11 cellular contexts compared by ENCODE assay signal in genomic region chr15:26771917-26772587, GRCh38. TPM values are rescaled to one million over a fixed set of nuclear protein-coding genes. Genes with fewer than 3 reads are reported as not detected.
A peak's percentile ranks its signal among the peaks of the same experiment; 100 is the strongest.
DNase-seq lines count a peak whose midpoint lies in the region; ATAC-seq lines count a peak whose summit lies in the region.
"Had no signal": no experiment of that assay in that cellular context is flagged by ENCODE, and none has a peak within 500 bp of the region (broad histone marks: within the 10 kb centered on the region; RNA-seq: fewer than 3 reads in every experiment).

No MANE protein-coding gene starts in this region.

- H3K9me3 ChIP-seq in HUES6 (ENCODE audit: control insufficient read depth, insufficient read depth, low read depth, low read length) (no peaks in the 10 kb centered on the region), iPS-18c (ENCODE audit: control insufficient read depth, insufficient read depth, low read length) (no peaks in the 10 kb centered on the region)
- H3K9me3 ChIP-seq: uterus had no signal

- no peaks in the 10 kb centered on the region for H3K4me1 Mint-ChIP-seq in stimulated activated naive B cell treated with anti-CD40 and anti-IgM and Interleukin-4, amounts not matched to agents 10 μg/mL and 1 μg/mL and 100 μg/mL, for 72 hours

- no peaks in the 10 kb centered on the region for H3K27me3 ChIP-seq in HUES6 (ENCODE audit: control insufficient read depth, insufficient read depth, low read length)

- H3K4me1 ChIP-seq in HUES6 (ENCODE audit: control insufficient read depth, insufficient read depth, low read length), result peaks cover 50% of the 10 kb centered on the region

- peaks cover 0 to 2% of the 10 kb centered on the region in 2 donors for H3K9me3 Mint-ChIP-seq in stimulated activated naive B cell treated with anti-CD40 and anti-IgM and Interleukin-4, amounts not matched to agents 10 μg/mL and 1 μg/mL and 100 μg/mL, for 72 hours
- H3K9me3 Mint-ChIP-seq: activated CD4-positive, alpha-beta T cell treated with anti-CD3 and anti-CD28 coated beads, Interleukin-2, amount 10 ng/mL, durations not matched to agents 7 days and 5 days had no signal

- peaks cover 39 to 56% of the 10 kb centered on the region in 2 donors for H3K27me3 Mint-ChIP-seq in stimulated activated naive B cell treated with anti-CD40 and anti-IgM and Interleukin-4, amounts not matched to agents 10 μg/mL and 1 μg/mL and 100 μg/mL, for 72 hours

- peak overlapping the region; percentile 80 for H3K9ac ChIP-seq in HUES6 (ENCODE audit: low read length)

- peak overlapping the region; percentile 36; the same call in 1 of the 2 replicates for H3K27ac ChIP-seq in HUES6 (ENCODE audit: low read depth, low read length)
- peak overlapping the region; percentile 66 for H3K27ac ChIP-seq in angular gyrus (ENCODE audit: low read depth, low read length)
- H3K27ac ChIP-seq: uterus had no signal

- ATAC-seq in stimulated activated naive B cell treated with anti-CD40 and anti-IgM and Interleukin-4, amounts not matched to agents 10 μg/mL and 1 μg/mL and 100 μg/mL, for 72 hours (replicated peaks), result no peak
- no peak for ATAC-seq in HG03139 (IDR thresholded peaks at IDR 0.05; ENCODE audit: unreplicated experiment)
- ATAC-seq in esophagus mucosa, result no peak

- H3K4me3 ChIP-seq in HUES6 (ENCODE audit: low read depth, low read length), result peak overlapping the region; percentile 85
- peak overlapping the region; percentile 66 for H3K4me3 ChIP-seq in iPS-18c (ENCODE audit: insufficient read depth, low read depth, low read length)

- peaks cover 3 to 6% of the 10 kb centered on the region in 2 donors for H3K36me3 Mint-ChIP-seq in stimulated activated naive B cell treated with anti-CD40 and anti-IgM and Interleukin-4, amounts not matched to agents 10 μg/mL and 1 μg/mL and 100 μg/mL, for 72 hours

- no peak for DNase-seq in stimulated activated naive B cell treated with anti-CD40 and anti-IgM and Interleukin-4, amounts not matched to agents 10 μg/mL and 1 μg/mL and 100 μg/mL, for 72 hours
- DNase-seq in OCI-M1 (lab: John Stamatoyannopoulos, UW), result no peak
- DNase-seq in HT-29 (ENCODE audit: low spot score), result no peak
- DNase-seq: activated CD4-positive, alpha-beta T cell treated with anti-CD3 and anti-CD28 coated beads, Interleukin-2, amount 10 ng/mL, durations not matched to agents 7 days and 5 days; NCI-H226; uterus had no signal

- H3K4me3 Mint-ChIP-seq in stimulated activated naive B cell treated with anti-CD40 and anti-IgM and Interleukin-4, amounts not matched to agents 10 μg/mL and 1 μg/mL and 100 μg/mL, for 72 hours, result peak overlapping the region; percentile 21 to 62
- H3K4me3 Mint-ChIP-seq: activated CD4-positive, alpha-beta T cell treated with anti-CD3 and anti-CD28 coated beads, Interleukin-2, amount 10 ng/mL, durations not matched to agents 7 days and 5 days had no signal

- H3K36me3 ChIP-seq in HUES6 (ENCODE audit: control insufficient read depth, insufficient read depth, low read length), result no peaks in the 10 kb centered on the region
- H3K36me3 ChIP-seq: uterus had no signal

- no peak overlapping the region for H3K27ac Mint-ChIP-seq in stimulated activated naive B cell treated with anti-CD40 and anti-IgM and Interleukin-4, amounts not matched to agents 10 μg/mL and 1 μg/mL and 100 μg/mL, for 72 hours
- H3K27ac Mint-ChIP-seq: activated CD4-positive, alpha-beta T cell treated with anti-CD3 and anti-CD28 coated beads, Interleukin-2, amount 10 ng/mL, durations not matched to agents 7 days and 5 days had no signal

RNA-seq across cellular contexts. Expression of gene GABRB3, which starts 0.8 kb away (rescaled TPM):
- total RNA-seq in esophagus mucosa, result 0.52 TPM
- total RNA-seq in HT-29 (2014; rRNA removed; shearing (Covaris generic)), result not detected in 2 replicates
